34 cellular contexts compared by ENCODE assay signal in genomic region chr3:89256395-89256794, GRCh38.
"Had no signal": no experiment of that assay in that cellular context is flagged by ENCODE, and none has a peak within 500 bp of the region (broad histone marks: within the 10 kb centered on the region; RNA-seq: fewer than 3 reads in every experiment).

No MANE protein-coding gene starts in this region.

- H3K36me3 ChIP-seq: adrenal gland, ascending aorta, brain microvascular endothelial cell, breast epithelium, cardiac muscle cell had no signal

- ATAC-seq: activated naive CD4-positive, alpha-beta T cell treated with anti-CD3 and anti-CD28 coated beads, Interleukin-2, amount 50 U/mL, for 72 hours; activated naive CD8-positive, alpha-beta T cell treated with anti-CD3 and anti-CD28 coated beads, Interleukin-2, amount 50 U/mL, for 24 hours; activated T-cell treated with anti-CD3 and anti-CD28 coated beads, Interleukin-2, amount 50 U/mL, for 4 hours; activated T-cell treated with anti-CD3 and anti-CD28 coated beads, Interleukin-2, amount 50 U/mL, for 72 hours; activated T-helper 17 cell treated with anti-CD3 and anti-CD28 coated beads, Interleukin-2, amount 50 U/mL, for 72 hours; body of pancreas had no signal

- FAIRE-seq: astrocyte, bronchial epithelial cell had no signal

- H3K27ac ChIP-seq: adrenal gland, ascending aorta, body of pancreas, brain microvascular endothelial cell, breast epithelium, cardiac muscle cell had no signal

- H3K9me3 ChIP-seq: adrenal gland, ascending aorta, body of pancreas, breast epithelium had no signal

- H3K4me3 ChIP-seq: adrenal gland, ascending aorta, body of pancreas, breast epithelium, cardiac muscle cell had no signal

- DNase-seq: activated effector memory CD4-positive, alpha-beta T cell treated with anti-CD3 and anti-CD28 coated beads, Interleukin-2, amount 50 U/mL, for 16 hours; activated effector memory CD4-positive, alpha-beta T cell treated with Interleukin-2 at 50 U/mL for 16 hours; activated gamma-delta T cell; activated gamma-delta T cell treated with Interleukin-2 at 50 U/mL for 16 hours; activated naive CD4-positive, alpha-beta T cell; activated naive CD4-positive, alpha-beta T cell treated with anti-CD3 and anti-CD28 coated beads for 36 hours; activated naive CD4-positive, alpha-beta T cell treated with anti-CD3 and anti-CD28 coated beads, Interleukin-2, amount 10 ng/mL, durations not matched to agents 7 days and 5 days; activated naive CD4-positive, alpha-beta T cell treated with anti-CD3 and anti-CD28 coated beads, Interleukin-2, amount 50 U/mL, for 16 hours; activated naive CD4-positive, alpha-beta T cell treated with Interleukin-2 at 50 U/mL for 16 hours; activated naive CD8-positive, alpha-beta T cell treated with anti-CD3 and anti-CD28 coated beads for 36 hours; activated naive CD8-positive, alpha-beta T cell treated with anti-CD3 and anti-CD28 coated beads, Interleukin-2, amount 10 ng/mL, durations not matched to agents 7 days and 5 days; activated naive CD8-positive, alpha-beta T cell treated with anti-CD3 and anti-CD28 coated beads, Interleukin-2, amount 50 U/mL, for 24 hours; activated T-cell treated with anti-CD3 and anti-CD28 coated beads, Interleukin-2, amount 50 U/mL, for 1 hour; activated T-cell treated with anti-CD3 and anti-CD28 coated beads, Interleukin-2, amount 50 U/mL, for 24 hours; activated T-cell treated with anti-CD3 and anti-CD28 coated beads, Interleukin-2, amount 50 U/mL, for 4 hours; activated T-cell treated with anti-CD3 and anti-CD28 coated beads, Interleukin-2, amount 50 U/mL, for 48 hours; activated T-cell treated with anti-CD3 and anti-CD28 coated beads, Interleukin-2, amount 50 U/mL, for 72 hours; adrenal gland; amniotic stem cell; amygdala; anterior cingulate cortex; aorta; body of pancreas; brain microvascular endothelial cell; caudate nucleus; central memory CD4-positive, alpha-beta T cell; cerebellar nuclear complex had no signal

- H3K27me3 ChIP-seq: adrenal gland, ascending aorta, body of pancreas, brain microvascular endothelial cell, breast epithelium, cardiac muscle cell had no signal

- H3K4me1 ChIP-seq: adrenal gland, ascending aorta, body of pancreas, breast epithelium had no signal
